ENCODE assay signal across 1 cellular context in the genomic region with DNA sequence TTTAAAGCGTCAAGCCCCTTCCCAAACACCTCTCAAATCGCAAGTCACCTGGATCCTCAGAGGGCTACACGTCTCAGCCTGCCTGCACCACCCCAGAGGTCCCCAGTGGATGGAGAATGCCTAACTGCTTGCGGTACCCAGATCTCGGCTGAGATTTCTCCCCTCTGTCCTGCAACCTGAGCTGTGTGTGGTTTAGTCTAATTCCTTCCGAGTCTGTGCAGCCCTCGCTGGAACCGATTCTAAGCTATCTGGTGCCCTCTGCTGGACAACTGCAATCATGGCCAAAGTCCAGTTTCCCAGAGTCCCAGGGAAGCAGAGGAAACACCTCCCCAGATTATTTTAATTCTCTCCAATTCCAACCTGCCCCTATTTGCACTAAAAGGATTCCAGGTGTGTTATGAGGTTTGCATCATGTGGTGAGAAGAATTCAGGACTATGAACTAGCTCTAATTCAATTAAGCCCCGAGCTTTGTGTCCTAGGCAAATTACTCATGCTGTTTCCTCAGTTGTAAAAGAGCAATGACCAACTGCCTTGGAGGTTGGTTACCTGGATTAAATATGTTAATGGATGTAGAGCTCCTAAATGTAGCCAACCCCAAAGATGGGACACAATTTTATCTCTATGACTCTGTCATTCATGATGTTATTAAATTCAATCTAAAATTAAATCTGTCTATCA.
TF ChIP-seq lines count a peak whose summit lies in the region.

No MANE protein-coding gene starts in this region.

TF ChIP-seq in GM12878, 131 proteins besides CTCF, POLR2A, EP300 and RAD21 (continued from another document):
- TF ChIP-seq CUX1 (IDR thresholded peaks at IDR 0.05; ENCODE audit: insufficient replicate concordance, low read depth, low read length) = no peak
- TF ChIP-seq, protein P1, sequence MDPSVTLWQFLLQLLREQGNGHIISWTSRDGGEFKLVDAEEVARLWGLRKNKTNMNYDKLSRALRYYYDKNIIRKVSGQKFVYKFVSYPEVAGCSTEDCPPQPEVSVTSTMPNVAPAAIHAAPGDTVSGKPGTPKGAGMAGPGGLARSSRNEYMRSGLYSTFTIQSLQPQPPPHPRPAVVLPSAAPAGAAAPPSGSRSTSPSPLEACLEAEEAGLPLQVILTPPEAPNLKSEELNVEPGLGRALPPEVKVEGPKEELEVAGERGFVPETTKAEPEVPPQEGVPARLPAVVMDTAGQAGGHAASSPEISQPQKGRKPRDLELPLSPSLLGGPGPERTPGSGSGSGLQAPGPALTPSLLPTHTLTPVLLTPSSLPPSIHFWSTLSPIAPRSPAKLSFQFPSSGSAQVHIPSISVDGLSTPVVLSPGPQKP (IDR thresholded peaks at IDR 0.05; ENCODE audit: low read depth, low read length) = no peak
- peak; percentile 94 for TF ChIP-seq SMARCA5 (IDR thresholded peaks at IDR 0.05)
- TF ChIP-seq SMC3 (IDR thresholded peaks at IDR 0.05; ENCODE audit: borderline replicate concordance, low read length) = peak; percentile 67
- TF ChIP-seq CHD4 (IDR thresholded peaks at IDR 0.05) = no peak
- no peak for TF ChIP-seq IRF3 (IDR thresholded peaks at IDR 0.05)
- 0 out of 2 replicates have a peak, but pooled peaks have one; percentile 52 for TF ChIP-seq YY1 (IDR thresholded peaks at IDR 0.05; ENCODE audit: low read depth, low read length)
